Comparison of ENCODE assay signal across 12 cellular contexts in the genomic region with DNA sequence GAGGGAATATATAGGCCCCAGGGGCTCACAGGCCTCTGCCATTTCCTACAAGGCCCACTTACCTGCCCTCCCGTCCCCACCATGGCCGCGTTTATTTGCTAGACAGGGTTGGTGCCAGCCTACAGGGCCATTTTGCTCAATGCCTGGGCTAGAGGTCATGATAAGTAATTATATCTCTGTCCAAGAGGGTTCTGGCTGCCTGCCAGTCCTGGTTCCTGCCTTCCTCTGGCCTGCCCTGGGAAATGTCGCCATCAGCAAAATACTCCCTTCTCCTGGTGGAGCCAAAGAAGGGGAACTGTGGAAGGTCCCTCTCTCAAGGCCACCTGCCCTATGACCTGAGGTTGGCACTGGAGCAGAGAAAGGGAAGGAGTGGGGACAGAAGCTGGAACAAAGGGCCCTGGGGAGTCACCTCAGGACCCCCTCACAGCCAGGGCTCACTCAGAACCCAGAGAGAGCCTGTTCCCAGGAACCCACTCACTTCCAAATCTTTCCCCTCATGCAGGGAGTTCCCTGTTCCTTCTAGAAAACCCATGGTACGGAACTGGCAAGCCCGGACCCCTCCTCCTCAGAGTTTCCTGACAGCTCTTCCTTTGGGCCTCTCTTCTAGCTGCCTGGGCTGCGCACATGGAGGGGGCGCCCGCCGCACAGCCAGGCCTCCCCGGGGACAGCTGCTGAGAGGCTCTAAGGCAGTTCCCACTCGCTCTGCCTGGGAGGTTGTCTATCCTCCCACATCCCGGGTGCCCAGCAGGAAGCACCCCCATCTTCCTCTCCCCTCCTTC.
DNase-seq lines count a peak whose midpoint lies in the region; ATAC-seq and TF ChIP-seq lines count a peak whose summit lies in the region.
"Had no signal": no experiment of that assay in that cellular context is flagged by ENCODE, and none has a peak within 500 bp of the region (broad histone marks: within the 10 kb centered on the region; RNA-seq: fewer than 3 reads in every experiment).

No MANE protein-coding gene starts in this region.

- TF ChIP-seq CTCF in omental fat pad (IDR thresholded peaks at IDR 0.05) = no peak

- peak; percentile 54 for DNase-seq in EH (ENCODE audit: low read depth)
- DNase-seq in NCI-H69 (lab: John Stamatoyannopoulos, UW) = peak; percentile 48
- peak; percentile 34 for DNase-seq in fibroblast of peridontal ligament (ENCODE audit: extremely low read depth)
- peak; percentile 40 for DNase-seq in omental fat pad (ENCODE audit: low spot score)
- no peak for DNase-seq in NCI-H524 treated with DMSO at 0.1 percent for 48 hours (lab: John Stamatoyannopoulos, UW)
- DNase-seq in stimulated activated CD4-positive, alpha-beta T cell treated with anti-CD3 and anti-CD28 coated beads, Interleukin-2, amount 100 ng/mL, for 48 hours = no peak
- DNase-seq: COR-L47, NCI-H446 treated with DMSO at 0.1 percent for 48 hours, sigmoid colon, T-cell had no signal

- ATAC-seq in omental fat pad (ENCODE audit: low FRiP score) (no peak), esophagus mucosa (no peak), GM21360 (IDR thresholded peaks at IDR 0.05; ENCODE audit: unreplicated experiment) (no peak)
- ATAC-seq: T-cell had no signal

Comparison
In these comparisons a context has a peak if more than half of its experiments do, and no peak if none do; other contexts are left out.
1. DNase-seq: peak in EH (single experiment), NCI-H69 (single experiment), fibroblast of peridontal ligament (single experiment) and omental fat pad (single experiment); none in NCI-H524 treated with DMSO at 0.1 percent for 48 hours (single experiment) and stimulated activated CD4-positive, alpha-beta T cell treated with anti-CD3 and anti-CD28 coated beads, Interleukin-2, amount 100 ng/mL, for 48 hours (0 of 2).